15 cellular contexts compared by ENCODE assay signal in the genomic region with DNA sequence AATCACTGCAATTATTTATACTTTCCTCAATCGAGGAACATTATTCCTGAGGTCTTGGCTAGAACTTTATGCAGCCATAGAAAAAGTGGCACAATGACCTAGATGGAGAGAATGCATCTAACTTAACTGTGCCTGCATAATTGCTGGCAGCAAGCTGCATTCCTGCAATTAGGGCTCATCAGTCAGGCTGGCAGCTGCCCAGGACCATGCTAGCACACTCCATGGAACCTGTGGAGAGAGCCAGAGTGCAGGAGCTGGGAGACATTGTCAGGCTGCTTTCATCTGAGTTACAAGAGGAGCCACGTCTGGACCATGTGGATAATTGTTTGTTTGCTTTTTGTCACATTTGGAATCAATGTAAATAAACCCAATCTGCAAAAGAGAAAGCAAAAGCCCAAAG.
DNase-seq lines count a peak whose midpoint lies in the region; ATAC-seq and TF ChIP-seq lines count a peak whose summit lies in the region.
"Had no signal": no experiment of that assay in that cellular context is flagged by ENCODE, and none has a peak within 500 bp of the region (broad histone marks: within the 10 kb centered on the region; RNA-seq: fewer than 3 reads in every experiment).

No MANE protein-coding gene starts in this region.

- H3K36me3 ChIP-seq in left lung, result no peaks in the 10 kb centered on the region
- H3K36me3 ChIP-seq: uterus had no signal

- no peaks in the 10 kb centered on the region for H3K4me1 ChIP-seq in left lung
- H3K4me1 ChIP-seq: uterus had no signal

- TF ChIP-seq CTCF in left lung (IDR thresholded peaks at IDR 0.05), result no peak

- ATAC-seq in left lung (peak; percentile 44), HG03520 (IDR thresholded peaks at IDR 0.05; ENCODE audit: unreplicated experiment) (no peak), GM21529 (IDR thresholded peaks at IDR 0.05; ENCODE audit: unreplicated experiment) (no peak)

- intact Hi-C loops in left lung (cut with DNase I), result no loop called here

- no peak overlapping the region for H3K4me3 ChIP-seq in left lung
- H3K4me3 ChIP-seq: dorsolateral prefrontal cortex, uterus had no signal

- H3K27me3 ChIP-seq in left lung, result no peaks in the 10 kb centered on the region
- H3K27me3 ChIP-seq: uterus had no signal

- DNase-seq in EL (peak; percentile 5), NCI-H2227 treated with DMSO at 0.1 percent for 48 hours (lab: John Stamatoyannopoulos, UW) (peak; percentile 4), cerebellum (ENCODE audit: low spot score) (peak; percentile 1), left lung (peak in 1 of 2 donors; percentile 41), AG20443 (ENCODE audit: low spot score) (no peak), Kasumi-1 (lab: John Stamatoyannopoulos, UW) (no peak)
- DNase-seq: activated CD4-positive, alpha-beta T cell treated with anti-CD3 and anti-CD28 coated beads, Interleukin-2, amount 50 U/mL, for 1 hour; activated gamma-delta T cell treated with Interleukin-2 at 50 U/mL for 16 hours; NCI-H524 treated with DMSO at 0.1 percent for 48 hours; retina; uterus had no signal

- H3K9me3 ChIP-seq in left lung, result no peaks in the 10 kb centered on the region
- H3K9me3 ChIP-seq: uterus had no signal

- H3K27ac ChIP-seq in left lung, result no peak overlapping the region
- H3K27ac ChIP-seq: C4-2B, dorsolateral prefrontal cortex, uterus had no signal

Comparison
In these comparisons a context has a peak if more than half of its experiments do, and no peak if none do; other contexts are left out.
1. DNase-seq: peak in EL (single experiment), NCI-H2227 treated with DMSO at 0.1 percent for 48 hours (single experiment) and cerebellum (single experiment); none in AG20443 (single experiment) and Kasumi-1 (0 of 2).